ENCODE assay signal across 1 cellular context in genomic region chr6:151436814-151437213, GRCh38.
TF ChIP-seq lines count a peak whose summit lies in the region.

No MANE protein-coding gene starts in this region.

TF ChIP-seq in HepG2, 621 proteins besides CTCF, POLR2A, EP300 and RAD21 (continued from another document):
- TF ChIP-seq, protein P1, sequence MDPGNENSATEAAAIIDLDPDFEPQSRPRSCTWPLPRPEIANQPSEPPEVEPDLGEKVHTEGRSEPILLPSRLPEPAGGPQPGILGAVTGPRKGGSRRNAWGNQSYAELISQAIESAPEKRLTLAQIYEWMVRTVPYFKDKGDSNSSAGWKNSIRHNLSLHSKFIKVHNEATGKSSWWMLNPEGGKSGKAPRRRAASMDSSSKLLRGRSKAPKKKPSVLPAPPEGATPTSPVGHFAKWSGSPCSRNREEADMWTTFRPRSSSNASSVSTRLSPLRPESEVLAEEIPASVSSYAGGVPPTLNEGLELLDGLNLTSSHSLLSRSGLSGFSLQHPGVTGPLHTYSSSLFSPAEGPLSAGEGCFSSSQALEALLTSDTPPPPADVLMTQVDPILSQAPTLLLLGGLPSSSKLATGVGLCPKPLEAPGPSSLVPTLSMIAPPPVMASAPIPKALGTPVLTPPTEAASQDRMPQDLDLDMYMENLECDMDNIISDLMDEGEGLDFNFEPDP (CRISPR knock-in tag; conservative IDR thresholded peaks at IDR 0.05), result no peak
- TF ChIP-seq U2AF2 (IDR thresholded peaks at IDR 0.05; ENCODE audit: low read depth, low read length) (no peak), PPARG (CRISPR knock-in tag; conservative IDR thresholded peaks at IDR 0.05) (0 out of 2 replicates have a peak, but pooled peaks have one; percentile 26), MBNL3 (CRISPR knock-in tag; conservative IDR thresholded peaks at IDR 0.05) (no peak), TEAD3 (CRISPR knock-in tag; optimal IDR thresholded peaks at IDR 0.05; ENCODE audit: borderline replicate concordance) (peak; percentile 11), ZNF331 (CRISPR knock-in tag; IDR thresholded peaks at IDR 0.05) (0 out of 2 replicates have a peak, but pooled peaks have one; percentile 40), NFE2L2 (IDR thresholded peaks at IDR 0.05; ENCODE audit: low read length) (no peak), TP53 (CRISPR knock-in tag; conservative IDR thresholded peaks at IDR 0.05) (no peak), MEF2D (CRISPR knock-in tag; IDR thresholded peaks at IDR 0.05) (no peak), ZNF12 (CRISPR knock-in tag; IDR thresholded peaks at IDR 0.05) (no peak), ELF3 (CRISPR knock-in tag; IDR thresholded peaks at IDR 0.05) (peak; percentile 24; the same call in 1 of the 2 replicates), TMF1 (CRISPR knock-in tag; IDR thresholded peaks at IDR 0.05; ENCODE audit: low read depth) (no peak), NFYC (CRISPR knock-in tag; IDR thresholded peaks at IDR 0.05) (no peak), ZNF549 (CRISPR knock-in tag; IDR thresholded peaks at IDR 0.05) (no peak), KLF16 (CRISPR knock-in tag; IDR thresholded peaks at IDR 0.05) (0 out of 4 replicates have a peak, but pooled peaks of 1 of the 2 experiments have one; percentile 14), ZNF766 (CRISPR knock-in tag; IDR thresholded peaks at IDR 0.05; ENCODE audit: borderline replicate concordance) (no peak)
- TF ChIP-seq, protein P2, sequence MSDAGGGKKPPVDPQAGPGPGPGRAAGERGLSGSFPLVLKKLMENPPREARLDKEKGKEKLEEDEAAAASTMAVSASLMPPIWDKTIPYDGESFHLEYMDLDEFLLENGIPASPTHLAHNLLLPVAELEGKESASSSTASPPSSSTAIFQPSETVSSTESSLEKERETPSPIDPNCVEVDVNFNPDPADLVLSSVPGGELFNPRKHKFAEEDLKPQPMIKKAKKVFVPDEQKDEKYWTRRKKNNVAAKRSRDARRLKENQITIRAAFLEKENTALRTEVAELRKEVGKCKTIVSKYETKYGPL (CRISPR knock-in tag; IDR thresholded peaks at IDR 0.05), result no peak
- TF ChIP-seq, protein P3, sequence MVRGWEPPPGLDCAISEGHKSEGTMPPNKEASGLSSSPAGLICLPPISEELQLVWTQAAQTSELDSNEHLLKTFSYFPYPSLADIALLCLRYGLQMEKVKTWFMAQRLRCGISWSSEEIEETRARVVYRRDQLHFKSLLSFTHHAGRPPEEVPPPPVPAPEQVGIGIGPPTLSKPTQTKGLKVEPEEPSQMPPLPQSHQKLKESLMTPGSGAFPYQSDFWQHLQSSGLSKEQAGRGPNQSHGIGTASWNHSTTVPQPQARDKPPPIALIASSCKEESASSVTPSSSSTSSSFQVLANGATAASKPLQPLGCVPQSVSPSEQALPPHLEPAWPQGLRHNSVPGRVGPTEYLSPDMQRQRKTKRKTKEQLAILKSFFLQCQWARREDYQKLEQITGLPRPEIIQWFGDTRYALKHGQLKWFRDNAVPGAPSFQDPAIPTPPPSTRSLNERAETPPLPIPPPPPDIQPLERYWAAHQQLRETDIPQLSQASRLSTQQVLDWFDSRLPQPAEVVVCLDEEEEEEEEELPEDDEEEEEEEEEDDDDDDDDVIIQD (CRISPR knock-in tag; IDR thresholded peaks at IDR 0.05; ENCODE audit: low read depth), result peak; percentile 50; the same call in 1 of the 2 replicates
- TF ChIP-seq, protein P4, sequence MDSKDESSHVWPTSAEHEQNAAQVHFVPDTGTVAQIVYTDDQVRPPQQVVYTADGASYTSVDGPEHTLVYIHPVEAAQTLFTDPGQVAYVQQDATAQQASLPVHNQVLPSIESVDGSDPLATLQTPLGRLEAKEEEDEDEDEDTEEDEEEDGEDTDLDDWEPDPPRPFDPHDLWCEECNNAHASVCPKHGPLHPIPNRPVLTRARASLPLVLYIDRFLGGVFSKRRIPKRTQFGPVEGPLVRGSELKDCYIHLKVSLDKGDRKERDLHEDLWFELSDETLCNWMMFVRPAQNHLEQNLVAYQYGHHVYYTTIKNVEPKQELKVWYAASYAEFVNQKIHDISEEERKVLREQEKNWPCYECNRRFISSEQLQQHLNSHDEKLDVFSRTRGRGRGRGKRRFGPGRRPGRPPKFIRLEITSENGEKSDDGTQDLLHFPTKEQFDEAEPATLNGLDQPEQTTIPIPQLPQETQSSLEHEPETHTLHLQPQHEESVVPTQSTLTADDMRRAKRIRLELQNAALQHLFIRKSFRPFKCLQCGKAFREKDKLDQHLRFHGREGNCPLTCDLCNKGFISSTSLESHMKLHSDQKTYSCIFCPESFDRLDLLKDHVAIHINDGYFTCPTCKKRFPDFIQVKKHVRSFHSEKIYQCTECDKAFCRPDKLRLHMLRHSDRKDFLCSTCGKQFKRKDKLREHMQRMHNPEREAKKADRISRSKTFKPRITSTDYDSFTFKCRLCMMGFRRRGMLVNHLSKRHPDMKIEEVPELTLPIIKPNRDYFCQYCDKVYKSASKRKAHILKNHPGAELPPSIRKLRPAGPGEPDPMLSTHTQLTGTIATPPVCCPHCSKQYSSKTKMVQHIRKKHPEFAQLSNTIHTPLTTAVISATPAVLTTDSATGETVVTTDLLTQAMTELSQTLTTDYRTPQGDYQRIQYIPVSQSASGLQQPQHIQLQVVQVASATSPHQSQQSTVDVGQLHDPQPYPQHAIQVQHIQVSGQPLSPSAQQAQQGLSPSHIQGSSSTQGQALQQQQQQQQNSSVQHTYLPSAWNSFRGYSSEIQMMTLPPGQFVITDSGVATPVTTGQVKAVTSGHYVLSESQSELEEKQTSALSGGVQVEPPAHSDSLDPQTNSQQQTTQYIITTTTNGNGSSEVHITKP (CRISPR knock-in tag; IDR thresholded peaks at IDR 0.05; ENCODE audit: low read depth), result no peak
